ENCODE assay signal across 8 cellular contexts in the genomic region with DNA sequence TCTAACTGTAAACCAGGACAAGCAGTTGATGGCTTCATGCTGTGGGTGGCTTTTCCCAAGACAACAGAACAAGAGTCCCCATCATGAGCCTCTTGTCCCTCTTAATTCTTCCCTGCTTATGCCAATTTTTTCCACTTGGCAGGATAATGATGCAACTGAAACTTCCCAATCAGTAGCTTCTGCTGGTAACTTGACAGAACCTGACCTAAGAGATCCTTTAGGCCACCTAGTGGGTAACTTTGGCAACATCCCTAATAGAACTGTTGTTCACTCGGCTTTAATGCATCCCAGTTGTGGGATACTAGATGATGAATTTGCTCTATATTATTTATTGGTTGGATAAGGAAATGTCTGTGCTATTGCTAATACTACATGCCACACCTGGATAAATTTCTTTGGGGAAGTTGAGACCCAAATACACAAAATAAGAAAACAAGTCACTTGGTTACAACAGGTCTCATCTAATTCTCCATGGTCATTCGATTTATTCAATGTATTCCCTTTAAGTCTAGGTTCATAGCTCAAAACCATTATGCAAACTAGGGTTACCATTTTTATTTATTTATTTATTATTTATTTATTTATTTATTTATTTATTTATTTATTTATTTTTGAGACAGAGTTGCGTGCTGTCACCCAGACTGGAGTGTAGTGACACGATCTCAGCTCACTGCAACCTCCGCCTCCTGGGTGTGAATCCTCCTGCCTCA. TPM values are rescaled to one million over a fixed set of nuclear protein-coding genes. Genes with fewer than 3 reads are reported as not detected.
DNase-seq lines count a peak whose midpoint lies in the region; ATAC-seq and TF ChIP-seq lines count a peak whose summit lies in the region.

No MANE protein-coding gene starts in this region.

- DNase-seq in activated CD8-positive, alpha-beta memory T cell treated with anti-CD3 and anti-CD28 coated beads, Interleukin-2, amount 10 ng/mL, durations not matched to agents 7 days and 5 days, result no peak
- DNase-seq in activated CD8-positive, alpha-beta memory T cell treated with anti-CD3 and anti-CD28 coated beads, Interleukin-2, amount 50 U/mL, for 48 hours, result no peak
- DNase-seq in LoVo (ENCODE audit: low spot score) (peak; percentile 49), SK-N-SH (peak; percentile 39), esophagus squamous epithelium (lab: John Stamatoyannopoulos, UW) (no peak), neural progenitor cell (ENCODE audit: low spot score) (peak; percentile 74), GF-D8 (lab: John Stamatoyannopoulos, UW) (no peak)

- no peak for TF ChIP-seq POLR2A in esophagus squamous epithelium (IDR thresholded peaks at IDR 0.05)

- no peaks in the 10 kb centered on the region for H3K9me3 Mint-ChIP-seq in activated CD8-positive, alpha-beta memory T cell treated with anti-CD3 and anti-CD28 coated beads, Interleukin-2, amount 10 ng/mL, durations not matched to agents 7 days and 5 days (ENCODE audit: low read depth)
- no peaks in the 10 kb centered on the region for H3K9me3 Mint-ChIP-seq in neural progenitor cell

- H3K27me3 ChIP-seq in SK-N-SH (ENCODE audit: insufficient read depth) (no peaks in the 10 kb centered on the region), esophagus squamous epithelium (no peaks in the 10 kb centered on the region), neural progenitor cell (no peaks in the 10 kb centered on the region)

- no peak overlapping the region for H3K27ac Mint-ChIP-seq in activated CD8-positive, alpha-beta memory T cell treated with anti-CD3 and anti-CD28 coated beads, Interleukin-2, amount 10 ng/mL, durations not matched to agents 7 days and 5 days
- no peak overlapping the region for H3K27ac Mint-ChIP-seq in neural progenitor cell

- H3K79me2 ChIP-seq in SK-N-SH (ENCODE audit: insufficient read depth) (no peaks in the 10 kb centered on the region), neural progenitor cell (ENCODE audit: low read depth) (no peaks in the 10 kb centered on the region)

- intact Hi-C loops in esophagus squamous epithelium (cut with DNase I), result no loop called here

- ATAC-seq in activated CD8-positive, alpha-beta memory T cell treated with anti-CD3 and anti-CD28 coated beads, Interleukin-2, amount 10 ng/mL, durations not matched to agents 7 days and 5 days, result peak; percentile 55
- ATAC-seq in GM18868 (IDR thresholded peaks at IDR 0.05; ENCODE audit: unreplicated experiment), result no peak

- H3K36me3 ChIP-seq in SK-N-SH (replicated peaks in 1 of 2; ENCODE audit: control insufficient read depth in 1 of 2, insufficient read depth in 2 of 2, low read length in 1 of 2) (no peaks in the 10 kb centered on the region), esophagus squamous epithelium (no peaks in the 10 kb centered on the region), neural progenitor cell (no peaks in the 10 kb centered on the region)

- H3K27ac ChIP-seq in SK-N-SH (ENCODE audit: low read depth in 2 of 2, low read length in 1 of 2) (no peak overlapping the region), esophagus squamous epithelium (no peak overlapping the region), neural progenitor cell (no peak overlapping the region)

- POLR2A ChIA-PET in SK-N-SH (lab: Yijun Ruan, JAX), result no interaction called here

- H3F3A ChIP-seq in SK-N-SH (replicated peaks; ENCODE audit: insufficient read depth) (no peaks in the 10 kb centered on the region), neural progenitor cell (ENCODE audit: low read depth) (no peaks in the 10 kb centered on the region)

- TF ChIP-seq EP300 in SK-N-SH (IDR thresholded peaks at IDR 0.05; ENCODE audit: borderline replicate concordance in 1 of 2, low read depth in 1 of 2, low read length in 1 of 2), result no peak

- H3K4me1 Mint-ChIP-seq in activated CD8-positive, alpha-beta memory T cell treated with anti-CD3 and anti-CD28 coated beads, Interleukin-2, amount 10 ng/mL, durations not matched to agents 7 days and 5 days, result peaks cover 5% of the 10 kb centered on the region
- H3K4me1 Mint-ChIP-seq in neural progenitor cell, result peaks cover 13% of the 10 kb centered on the region

- WGBS in SK-N-SH (ENCODE audit: low lambda C conversion rate), result 73% methylated on average over 5 of the region's 5 CpGs
- WGBS in esophagus squamous epithelium, 2 donors, result 71 to 74% methylated on average over 5 of the region's 5 CpGs

- H3K4me3 ChIP-seq in SK-N-SH (ENCODE audit: low read depth in 2 of 2, low read length in 1 of 2) (no peak overlapping the region), esophagus squamous epithelium (no peak overlapping the region), neural progenitor cell (no peak overlapping the region)

- no peaks in the 10 kb centered on the region for H3K36me3 Mint-ChIP-seq in activated CD8-positive, alpha-beta memory T cell treated with anti-CD3 and anti-CD28 coated beads, Interleukin-2, amount 10 ng/mL, durations not matched to agents 7 days and 5 days
- no peaks in the 10 kb centered on the region for H3K36me3 Mint-ChIP-seq in neural progenitor cell

- TF ChIP-seq CTCF in SK-N-SH (IDR thresholded peaks at IDR 0.05), result peak; percentile 55
- TF ChIP-seq CTCF in esophagus squamous epithelium (IDR thresholded peaks at IDR 0.05), result peak; percentile 28 to 78 (median 62)
- peak; percentile 76 for TF ChIP-seq CTCF in neural progenitor cell (IDR thresholded peaks at IDR 0.05)

- H3K4me3 Mint-ChIP-seq in activated CD8-positive, alpha-beta memory T cell treated with anti-CD3 and anti-CD28 coated beads, Interleukin-2, amount 10 ng/mL, durations not matched to agents 7 days and 5 days, result no peak overlapping the region
- H3K4me3 Mint-ChIP-seq in neural progenitor cell, result no peak overlapping the region

- H4K20me1 ChIP-seq in SK-N-SH (ENCODE audit: insufficient read depth) (no peaks in the 10 kb centered on the region), neural progenitor cell (ENCODE audit: low read depth) (no peaks in the 10 kb centered on the region)

- no peak overlapping the region for H2AFZ ChIP-seq in SK-N-SH (ENCODE audit: low read depth)
- H2AFZ ChIP-seq in neural progenitor cell (replicated peaks), result no peak overlapping the region

- H3K4me2 ChIP-seq in SK-N-SH (no peak overlapping the region), neural progenitor cell (no peak overlapping the region)

- no peaks in the 10 kb centered on the region for H3K9me3 ChIP-seq in SK-N-SH
- no peaks in the 10 kb centered on the region for H3K9me3 ChIP-seq in esophagus squamous epithelium
- H3K9me3 ChIP-seq in neural progenitor cell (ENCODE audit: low read depth), result no peaks in the 10 kb centered on the region

- H3K9ac ChIP-seq in SK-N-SH (no peak overlapping the region), neural progenitor cell (no peak overlapping the region)

- peaks cover 41% of the 10 kb centered on the region for H3K27me3 Mint-ChIP-seq in activated CD8-positive, alpha-beta memory T cell treated with anti-CD3 and anti-CD28 coated beads, Interleukin-2, amount 10 ng/mL, durations not matched to agents 7 days and 5 days
- peaks cover 8% of the 10 kb centered on the region for H3K27me3 Mint-ChIP-seq in neural progenitor cell (ENCODE audit: insufficient read depth, low read depth)

- TF ChIP-seq RAD21 in SK-N-SH (IDR thresholded peaks at IDR 0.05; ENCODE audit: low read length), result peak; percentile 61

- CTCF ChIA-PET in activated CD8-positive, alpha-beta memory T cell treated with anti-CD3 and anti-CD28 coated beads, Interleukin-2, amount 10 ng/mL, durations not matched to agents 7 days and 5 days (lab: Charles Lee), result interaction anchor here (0.7 to 2.2 kb wide), 12 partner anchors 9 to 508 kb away, joined by 3 to 12 read pairs (median 4); no protein-coding TSS in a partner anchor
- CTCF ChIA-PET in SK-N-SH (lab: Yijun Ruan, JAX), result interaction anchor here (0.6 to 2.6 kb wide), 12 partner anchors 9 to 383 kb away, joined by 3 to 17 read pairs (median 4); partner anchors contain the start of gene NDUFA6

- H3K4me1 ChIP-seq in SK-N-SH (ENCODE audit: control insufficient read depth in 1 of 2, insufficient read depth in 2 of 2, low read depth in 1 of 2, low read length in 1 of 2) (no peaks in the 10 kb centered on the region), esophagus squamous epithelium (no peaks in the 10 kb centered on the region), neural progenitor cell (no peaks in the 10 kb centered on the region)

- no peaks in the 10 kb centered on the region for H3K9me2 ChIP-seq in SK-N-SH

TF ChIP-seq in SK-N-SH, 30 proteins besides CTCF, POLR2A, EP300 and RAD21:
- TF ChIP-seq, protein P1, sequence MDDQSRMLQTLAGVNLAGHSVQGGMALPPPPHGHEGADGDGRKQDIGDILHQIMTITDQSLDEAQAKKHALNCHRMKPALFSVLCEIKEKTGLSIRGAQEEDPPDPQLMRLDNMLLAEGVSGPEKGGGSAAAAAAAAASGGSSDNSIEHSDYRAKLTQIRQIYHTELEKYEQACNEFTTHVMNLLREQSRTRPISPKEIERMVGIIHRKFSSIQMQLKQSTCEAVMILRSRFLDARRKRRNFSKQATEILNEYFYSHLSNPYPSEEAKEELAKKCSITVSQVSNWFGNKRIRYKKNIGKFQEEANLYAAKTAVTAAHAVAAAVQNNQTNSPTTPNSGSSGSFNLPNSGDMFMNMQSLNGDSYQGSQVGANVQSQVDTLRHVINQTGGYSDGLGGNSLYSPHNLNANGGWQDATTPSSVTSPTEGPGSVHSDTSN (IDR thresholded peaks at IDR 0.05), result no peak
- TF ChIP-seq FOSL2 (IDR thresholded peaks at IDR 0.05; ENCODE audit: borderline replicate concordance, low read depth) (no peak), MXI1 (IDR thresholded peaks at IDR 0.05; ENCODE audit: low read depth, low read length) (no peak), SMC3 (IDR thresholded peaks at IDR 0.05; ENCODE audit: low read depth, low read length) (peak; percentile 39; the same call in 1 of the 2 replicates), GATA2 (CRISPR knock-in tag; IDR thresholded peaks at IDR 0.05) (no peak)

RNA-seq across cellular contexts. Expression of gene NFAM1, which starts 41.4 kb away (rescaled TPM):
- under 1 TPM in 1 of 2 experiments, not detected in 1; 0.07 TPM for total RNA-seq in activated CD8-positive, alpha-beta memory T cell treated with anti-CD3 and anti-CD28 coated beads, Interleukin-2, amount 10 ng/mL, durations not matched to agents 7 days and 5 days
- polyA plus RNA-seq in SK-N-SH (2012; rRNA removed), result 0.02 TPM in 1 of 2 replicates, not detected in the other
- under 0.01 TPM in 2 replicates for polyA plus RNA-seq in SK-N-SH (2012; cell fraction: cytosol; rRNA removed)
- 0.02 TPM in 1 of 2 replicates, not detected in the other for polyA plus RNA-seq in SK-N-SH (2012; cell fraction: nucleus; rRNA removed)
- total RNA-seq in esophagus squamous epithelium, result 1 to 10 TPM in 2 of 4 donors, under 1 TPM in 2; 0.11 to 1.9 (median 0.99) TPM
- total RNA-seq in neural progenitor cell (ENCODE audit: low replicate concordance), result 0.19 and 0.40 TPM in 2 replicates

RNA-seq across cellular contexts. Expression of gene RRP7A, which starts 46.0 kb away (rescaled TPM):
- total RNA-seq in activated CD8-positive, alpha-beta memory T cell treated with anti-CD3 and anti-CD28 coated beads, Interleukin-2, amount 10 ng/mL, durations not matched to agents 7 days and 5 days, result 100 to 1,000 TPM in 1 of 2 experiments, 10 to 100 TPM in 1; 88.2 to 102 TPM
- 16.6 and 17.6 TPM in 2 replicates for polyA plus RNA-seq in SK-N-SH (2012; rRNA removed)
- 10.5 and 13.9 TPM in 2 replicates for polyA plus RNA-seq in SK-N-SH (2012; cell fraction: cytosol; rRNA removed)
- polyA plus RNA-seq in SK-N-SH (2012; cell fraction: nucleus; rRNA removed), result 13.1 and 16.7 TPM in 2 replicates
- total RNA-seq in esophagus squamous epithelium, result 10 to 100 TPM; 19.1 to 35.1 (median 26.1) TPM
- 15.2 and 31.9 TPM in 2 replicates for total RNA-seq in neural progenitor cell (ENCODE audit: low replicate concordance)

Comparison
In these comparisons a context has a peak if more than half of its experiments do, and no peak if none do; other contexts are left out.
1. DNase-seq: peak in LoVo (single experiment), SK-N-SH (single experiment) and neural progenitor cell (single experiment); none in activated CD8-positive, alpha-beta memory T cell treated with anti-CD3 and anti-CD28 coated beads, Interleukin-2, amount 10 ng/mL, durations not matched to agents 7 days and 5 days (single experiment), activated CD8-positive, alpha-beta memory T cell treated with anti-CD3 and anti-CD28 coated beads, Interleukin-2, amount 50 U/mL, for 48 hours (single experiment), esophagus squamous epithelium (single experiment) and GF-D8 (single experiment).
2. Peak in every context shown above with its lines, with median percentiles within 50 percentile points of each other: CTCF ChIP-seq.